31 cellular contexts compared by ENCODE assay signal in the genomic region with DNA sequence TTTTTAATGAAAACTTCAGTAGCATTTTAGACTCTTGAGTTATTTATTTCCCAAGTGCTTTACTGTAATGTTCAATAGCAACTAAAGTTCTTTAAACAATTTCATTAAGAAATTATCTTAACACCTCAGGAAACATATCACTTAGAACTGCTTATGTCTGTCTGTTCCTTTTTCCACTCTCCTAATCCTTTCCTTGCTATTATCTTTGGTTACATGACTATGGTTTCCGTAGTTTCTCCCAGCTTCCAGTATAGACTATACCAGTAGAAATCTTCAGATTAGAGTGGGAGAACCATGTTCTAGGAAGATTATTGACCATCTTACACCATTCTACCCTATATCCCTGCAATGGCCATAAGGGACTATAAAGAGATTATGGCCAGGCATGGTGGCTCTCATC.
"Had no signal": no experiment of that assay in that cellular context is flagged by ENCODE, and none has a peak within 500 bp of the region (broad histone marks: within the 10 kb centered on the region; RNA-seq: fewer than 3 reads in every experiment).

No MANE protein-coding gene starts in this region.

- H3K9me3 ChIP-seq: ascending aorta, breast epithelium, colonic mucosa, esophagus squamous epithelium, gastroesophageal sphincter, heart right ventricle had no signal

- H3K36me3 Mint-ChIP-seq: activated CD8-positive, alpha-beta memory T cell treated with anti-CD3 and anti-CD28 coated beads, Interleukin-2, amount 10 ng/mL, durations not matched to agents 7 days and 5 days; activated naive CD4-positive, alpha-beta T cell treated with anti-CD3 and anti-CD28 coated beads, Interleukin-2, amount 10 ng/mL, durations not matched to agents 7 days and 5 days had no signal

- H3K9me3 Mint-ChIP-seq: activated CD4-positive, alpha-beta T cell treated with anti-CD3 and anti-CD28 coated beads, Interleukin-2, amount 10 ng/mL, durations not matched to agents 24 days and 14 days; activated naive CD4-positive, alpha-beta T cell treated with anti-CD3 and anti-CD28 coated beads, Interleukin-2, amount 10 ng/mL, durations not matched to agents 7 days and 5 days; activated naive CD8-positive, alpha-beta T cell treated with anti-CD3 and anti-CD28 coated beads, Interleukin-2, amount 10 ng/mL, durations not matched to agents 7 days and 5 days; T-helper 2 cell treated with Interferon-gamma antibody and Interleukin-4, amounts not matched to agents 5 μg/mL and 100 μg/mL, for 36 hours had no signal

- H3K4me1 Mint-ChIP-seq: activated CD4-positive, alpha-beta T cell treated with anti-CD3 and anti-CD28 coated beads for 36 hours; activated CD4-positive, alpha-beta T cell treated with anti-CD3 and anti-CD28 coated beads, Interleukin-2, amount 10 ng/mL, durations not matched to agents 24 days and 14 days; activated CD8-positive, alpha-beta memory T cell treated with anti-CD3 and anti-CD28 coated beads, Interleukin-2, amount 10 ng/mL, durations not matched to agents 7 days and 5 days; activated naive CD4-positive, alpha-beta T cell treated with anti-CD3 and anti-CD28 coated beads, Interleukin-2, amount 10 ng/mL, durations not matched to agents 7 days and 5 days; brain had no signal

- H3K36me3 ChIP-seq: ascending aorta, breast epithelium, cardiac muscle cell, colonic mucosa, esophagus squamous epithelium, gastroesophageal sphincter, heart right ventricle had no signal

- DNase-seq: activated CD4-positive, alpha-beta memory T cell treated with anti-CD3 and anti-CD28 coated beads for 36 hours; activated CD4-positive, alpha-beta T cell treated with anti-CD3 and anti-CD28 coated beads for 36 hours; activated CD4-positive, alpha-beta T cell treated with anti-CD3 and anti-CD28 coated beads, Interleukin-2, amount 10 ng/mL, durations not matched to agents 24 days and 14 days; activated CD4-positive, CD25-positive, alpha-beta regulatory T cell; activated CD4-positive, CD25-positive, alpha-beta regulatory T cell treated with anti-CD3 and anti-CD28 coated beads, Interleukin-2, amount 50 U/mL, for 72 hours; activated CD8-positive, alpha-beta memory T cell treated with anti-CD3 and anti-CD28 coated beads, Interleukin-2, amount 10 ng/mL, durations not matched to agents 7 days and 5 days; activated CD8-positive, alpha-beta memory T cell treated with anti-CD3 and anti-CD28 coated beads, Interleukin-2, amount 50 U/mL, for 4 hours; activated CD8-positive, alpha-beta T cell treated with anti-CD3 and anti-CD28 coated beads, Interleukin-2, amount 10 ng/mL, durations not matched to agents 7 days and 5 days; activated gamma-delta T cell; activated naive CD4-positive, alpha-beta T cell; activated naive CD4-positive, alpha-beta T cell treated with anti-CD3 and anti-CD28 coated beads, Interleukin-2, amount 10 ng/mL, durations not matched to agents 7 days and 5 days; activated naive CD8-positive, alpha-beta T cell treated with anti-CD3 and anti-CD28 coated beads, Interleukin-2, amount 10 ng/mL, durations not matched to agents 7 days and 5 days; activated T-cell treated with anti-CD3 and anti-CD28 coated beads, Interleukin-2, amount 50 U/mL, for 1 hour; activated T-cell treated with anti-CD3 and anti-CD28 coated beads, Interleukin-2, amount 50 U/mL, for 48 hours; central memory CD4-positive, alpha-beta T cell; cerebellar nuclear complex; colonic mucosa; effector CD8-positive, alpha-beta T cell; esophagus squamous epithelium; foreskin melanocyte; heart right ventricle; T-helper 1 cell; T-helper 17 cell; T1000 had no signal

- H3K4me3 Mint-ChIP-seq: activated CD4-positive, alpha-beta memory T cell treated with anti-CD3 and anti-CD28 coated beads for 36 hours; activated CD4-positive, alpha-beta T cell treated with anti-CD3 and anti-CD28 coated beads for 36 hours; activated CD4-positive, alpha-beta T cell treated with anti-CD3 and anti-CD28 coated beads, Interleukin-2, amount 10 ng/mL, durations not matched to agents 24 days and 14 days; activated CD8-positive, alpha-beta memory T cell treated with anti-CD3 and anti-CD28 coated beads, Interleukin-2, amount 10 ng/mL, durations not matched to agents 7 days and 5 days; activated CD8-positive, alpha-beta T cell treated with anti-CD3 and anti-CD28 coated beads, Interleukin-2, amount 10 ng/mL, durations not matched to agents 7 days and 5 days; activated naive CD4-positive, alpha-beta T cell treated with anti-CD3 and anti-CD28 coated beads, Interleukin-2, amount 10 ng/mL, durations not matched to agents 7 days and 5 days; activated naive CD8-positive, alpha-beta T cell treated with anti-CD3 and anti-CD28 coated beads, Interleukin-2, amount 10 ng/mL, durations not matched to agents 7 days and 5 days; brain; T-helper 17 cell; T-helper 2 cell treated with Interferon-gamma antibody and Interleukin-4, amounts not matched to agents 5 μg/mL and 100 μg/mL, for 36 hours had no signal

- H3K27me3 ChIP-seq: ascending aorta, breast epithelium, cardiac muscle cell, colonic mucosa, esophagus squamous epithelium, gastroesophageal sphincter, heart right ventricle had no signal

- H3K27ac Mint-ChIP-seq: activated CD4-positive, alpha-beta memory T cell treated with anti-CD3 and anti-CD28 coated beads for 36 hours; activated CD4-positive, alpha-beta T cell treated with anti-CD3 and anti-CD28 coated beads for 36 hours; activated CD4-positive, alpha-beta T cell treated with anti-CD3 and anti-CD28 coated beads, Interleukin-2, amount 10 ng/mL, durations not matched to agents 24 days and 14 days; activated CD8-positive, alpha-beta memory T cell treated with anti-CD3 and anti-CD28 coated beads, Interleukin-2, amount 10 ng/mL, durations not matched to agents 7 days and 5 days; activated CD8-positive, alpha-beta T cell treated with anti-CD3 and anti-CD28 coated beads, Interleukin-2, amount 10 ng/mL, durations not matched to agents 7 days and 5 days; activated naive CD4-positive, alpha-beta T cell treated with anti-CD3 and anti-CD28 coated beads, Interleukin-2, amount 10 ng/mL, durations not matched to agents 7 days and 5 days; activated naive CD4-positive, alpha-beta T cell treated with anti-CD3 and anti-CD28 coated beads, Interleukin-2, amount 50 U/mL, for 72 hours; activated naive CD8-positive, alpha-beta T cell treated with anti-CD3 and anti-CD28 coated beads, Interleukin-2, amount 10 ng/mL, durations not matched to agents 7 days and 5 days; brain; T-helper 17 cell; T-helper 2 cell treated with Interferon-gamma antibody and Interleukin-4, amounts not matched to agents 5 μg/mL and 100 μg/mL, for 36 hours had no signal

- H3K4me1 ChIP-seq: ascending aorta, breast epithelium, colonic mucosa, esophagus squamous epithelium, gastroesophageal sphincter had no signal

- H3K4me3 ChIP-seq: ascending aorta, breast epithelium, cardiac muscle cell, colonic mucosa, esophagus squamous epithelium, gastroesophageal sphincter, heart right ventricle had no signal

- H3K27me3 Mint-ChIP-seq: activated CD4-positive, alpha-beta memory T cell treated with anti-CD3 and anti-CD28 coated beads for 36 hours; activated CD4-positive, alpha-beta T cell treated with anti-CD3 and anti-CD28 coated beads for 36 hours; activated CD4-positive, alpha-beta T cell treated with anti-CD3 and anti-CD28 coated beads, Interleukin-2, amount 10 ng/mL, durations not matched to agents 24 days and 14 days; activated CD8-positive, alpha-beta memory T cell treated with anti-CD3 and anti-CD28 coated beads, Interleukin-2, amount 10 ng/mL, durations not matched to agents 7 days and 5 days; activated naive CD4-positive, alpha-beta T cell treated with anti-CD3 and anti-CD28 coated beads, Interleukin-2, amount 10 ng/mL, durations not matched to agents 7 days and 5 days; activated naive CD8-positive, alpha-beta T cell treated with anti-CD3 and anti-CD28 coated beads, Interleukin-2, amount 10 ng/mL, durations not matched to agents 7 days and 5 days; brain; T-helper 17 cell had no signal
